Comparison of ENCODE assay signal across 8 cellular contexts in the genomic region with DNA sequence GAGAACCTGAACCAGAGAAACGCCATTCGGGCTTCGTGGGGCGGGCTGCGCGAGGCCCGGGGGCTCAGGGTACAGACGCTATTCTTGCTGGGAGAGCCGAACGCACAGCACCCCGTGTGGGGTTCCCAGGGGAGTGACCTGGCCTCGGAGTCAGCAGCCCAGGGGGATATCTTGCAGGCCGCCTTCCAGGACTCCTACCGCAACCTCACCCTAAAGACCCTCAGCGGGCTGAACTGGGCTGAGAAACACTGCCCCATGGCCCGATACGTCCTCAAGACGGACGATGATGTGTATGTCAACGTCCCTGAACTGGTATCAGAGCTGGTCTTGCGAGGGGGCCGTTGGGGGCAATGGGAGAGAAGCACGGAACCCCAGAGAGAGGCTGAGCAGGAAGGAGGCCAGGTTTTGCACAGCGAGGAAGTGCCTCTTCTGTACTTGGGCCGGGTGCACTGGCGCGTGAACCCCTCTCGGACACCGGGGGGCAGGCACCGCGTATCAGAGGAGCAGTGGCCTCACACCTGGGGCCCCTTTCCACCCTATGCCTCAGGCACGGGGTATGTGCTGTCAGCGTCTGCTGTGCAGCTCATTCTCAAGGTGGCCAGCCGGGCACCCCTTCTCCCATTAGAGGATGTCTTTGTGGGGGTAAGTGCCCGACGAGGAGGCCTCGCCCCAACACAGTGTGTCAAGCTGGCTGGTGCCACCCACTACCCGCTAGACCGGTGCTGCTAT. TPM values are rescaled to one million over a fixed set of nuclear protein-coding genes. Genes with fewer than 3 reads are reported as not detected.
A peak's percentile ranks its signal among the peaks of the same experiment; 100 is the strongest.
DNase-seq lines count a peak whose midpoint lies in the region; ATAC-seq and TF ChIP-seq lines count a peak whose summit lies in the region.

No MANE protein-coding gene starts in this region.

- DNase-seq in MG63 = peak; percentile 61
- no peak for DNase-seq in ascending aorta (ENCODE audit: low spot score in 2 of 2)
- no peak for DNase-seq in NOMO-1 treated with DMSO at 0.1 percent for 48 hours (lab: John Stamatoyannopoulos, UW; ENCODE audit: unreplicated experiment)
- no peak for DNase-seq in NCI-H524 treated with DMSO at 0.1 percent for 48 hours (lab: John Stamatoyannopoulos, UW)
- DNase-seq in SK-N-DZ (ENCODE audit: low spot score) = no peak

- no peaks in the 10 kb centered on the region for H3K27me3 ChIP-seq in MG63
- H3K27me3 ChIP-seq in ascending aorta = no peaks in the 10 kb centered on the region
- H3K27me3 ChIP-seq in iPS-18a (ENCODE audit: control insufficient read depth, insufficient read depth, low read length) = no peaks in the 10 kb centered on the region

- peak; percentile 18 for ATAC-seq in GM18502 (IDR thresholded peaks at IDR 0.05; ENCODE audit: poor library complexity, unreplicated experiment)
- peak; percentile 49 for ATAC-seq in stimulated activated memory B cell treated with anti-CD40 and anti-IgM and Interleukin-4, amounts not matched to agents 10 μg/mL and 1 μg/mL and 100 μg/mL, for 72 hours

- H3K27ac Mint-ChIP-seq in stimulated activated memory B cell treated with anti-CD40 and anti-IgM and Interleukin-4, amounts not matched to agents 10 μg/mL and 1 μg/mL and 100 μg/mL, for 72 hours = peak overlapping the region; percentile 98

- H3K27me3 Mint-ChIP-seq in stimulated activated memory B cell treated with anti-CD40 and anti-IgM and Interleukin-4, amounts not matched to agents 10 μg/mL and 1 μg/mL and 100 μg/mL, for 72 hours = no peaks in the 10 kb centered on the region

- H3K4me3 ChIP-seq in MG63 (no peak overlapping the region), ascending aorta (peak overlapping the region; percentile 69 to 80), iPS-18a (ENCODE audit: low read length) (peak overlapping the region; percentile 78)

- peaks cover 84% of the 10 kb centered on the region for H3K4me1 Mint-ChIP-seq in stimulated activated memory B cell treated with anti-CD40 and anti-IgM and Interleukin-4, amounts not matched to agents 10 μg/mL and 1 μg/mL and 100 μg/mL, for 72 hours

- H3K9me3 ChIP-seq in MG63 (no peaks in the 10 kb centered on the region), ascending aorta (no peaks in the 10 kb centered on the region), iPS-18a (ENCODE audit: control insufficient read depth, low read depth, low read length) (no peaks in the 10 kb centered on the region)

- TF ChIP-seq CTCF in ascending aorta (IDR thresholded peaks at IDR 0.05) = no peak

- peak overlapping the region; percentile 93 for H3K4me3 Mint-ChIP-seq in stimulated activated memory B cell treated with anti-CD40 and anti-IgM and Interleukin-4, amounts not matched to agents 10 μg/mL and 1 μg/mL and 100 μg/mL, for 72 hours

- H3K27ac ChIP-seq in ascending aorta (peak overlapping the region; percentile 85 to 93), iPS-18a (ENCODE audit: low read length) (peak overlapping the region; percentile 4)

- peaks cover 54% of the 10 kb centered on the region for H3K36me3 Mint-ChIP-seq in stimulated activated memory B cell treated with anti-CD40 and anti-IgM and Interleukin-4, amounts not matched to agents 10 μg/mL and 1 μg/mL and 100 μg/mL, for 72 hours

- intact Hi-C loops in ascending aorta (cut with DNase I) = loop anchor here (1.0 kb wide), 2 partner anchors 10 to 20 kb away; partner anchors contain the start of gene RGL2

- peaks cover 6 to 33% of the 10 kb centered on the region in 2 donors for H3K4me1 ChIP-seq in ascending aorta
- H3K4me1 ChIP-seq in iPS-18a (ENCODE audit: control insufficient read depth, low read depth, low read length) = peaks cover 15% of the 10 kb centered on the region

- H3K9ac ChIP-seq in iPS-18a (ENCODE audit: low read length) = peak overlapping the region; percentile 73

- H3K9me3 Mint-ChIP-seq in stimulated activated memory B cell treated with anti-CD40 and anti-IgM and Interleukin-4, amounts not matched to agents 10 μg/mL and 1 μg/mL and 100 μg/mL, for 72 hours = no peaks in the 10 kb centered on the region

- peaks cover 95% of the 10 kb centered on the region for H3K36me3 ChIP-seq in MG63
- H3K36me3 ChIP-seq in ascending aorta = peaks cover 22 to 49% of the 10 kb centered on the region in 2 donors
- H3K36me3 ChIP-seq in iPS-18a (ENCODE audit: control insufficient read depth, low read depth, low read length) = peaks cover 55% of the 10 kb centered on the region

RNA-seq across cellular contexts. Expression of gene B3GALT4, which starts 0.9 kb away (rescaled TPM):
- 0.49 and 2.0 TPM in 2 replicates for total RNA-seq in MG63 (2014; rRNA removed; shearing (Covaris generic); ENCODE audit: low replicate concordance)
- total RNA-seq in ascending aorta = 15.9 TPM
- 0.12 and 0.42 TPM in 2 replicates for polyA plus RNA-seq in SK-N-DZ (2014; cell fraction: cytosol; rRNA removed)
- polyA plus RNA-seq in SK-N-DZ (2014; cell fraction: nucleus; rRNA removed) = 0.19 and 0.38 TPM in 2 replicates

RNA-seq across cellular contexts. Expression of gene RPS18, which starts 6.0 kb away (rescaled TPM):
- 11,886 and 16,367 TPM in 2 replicates for total RNA-seq in MG63 (2014; rRNA removed; shearing (Covaris generic); ENCODE audit: low replicate concordance)
- total RNA-seq in ascending aorta = 1,863 TPM
- 7,428 and 7,555 TPM in 2 replicates for polyA plus RNA-seq in SK-N-DZ (2014; cell fraction: cytosol; rRNA removed)
- 3,035 and 5,193 TPM in 2 replicates for polyA plus RNA-seq in SK-N-DZ (2014; cell fraction: nucleus; rRNA removed)

RNA-seq across cellular contexts. Expression of gene VPS52, which starts 6.2 kb away (rescaled TPM):
- total RNA-seq in MG63 (2014; rRNA removed; shearing (Covaris generic); ENCODE audit: low replicate concordance) = 38.1 and 47.4 TPM in 2 replicates
- 50.1 TPM for total RNA-seq in ascending aorta
- polyA plus RNA-seq in SK-N-DZ (2014; cell fraction: cytosol; rRNA removed) = 36.0 and 38.6 TPM in 2 replicates
- 104 and 130 TPM in 2 replicates for polyA plus RNA-seq in SK-N-DZ (2014; cell fraction: nucleus; rRNA removed)

RNA-seq across cellular contexts. Expression of gene WDR46, which starts 11.2 kb away (rescaled TPM):
- 246 and 303 TPM in 2 replicates for total RNA-seq in MG63 (2014; rRNA removed; shearing (Covaris generic); ENCODE audit: low replicate concordance)
- total RNA-seq in ascending aorta = 70.6 TPM
- polyA plus RNA-seq in SK-N-DZ (2014; cell fraction: cytosol; rRNA removed) = 105 and 106 TPM in 2 replicates
- 200 and 246 TPM in 2 replicates for polyA plus RNA-seq in SK-N-DZ (2014; cell fraction: nucleus; rRNA removed)

RNA-seq across cellular contexts. Expression of gene PFDN6, which starts 11.6 kb away (rescaled TPM):
- total RNA-seq in MG63 (2014; rRNA removed; shearing (Covaris generic); ENCODE audit: low replicate concordance) = 488 and 596 TPM in 2 replicates
- total RNA-seq in ascending aorta = 11.3 TPM
- polyA plus RNA-seq in SK-N-DZ (2014; cell fraction: cytosol; rRNA removed) = 107 and 170 TPM in 2 replicates
- 81.3 and 118 TPM in 2 replicates for polyA plus RNA-seq in SK-N-DZ (2014; cell fraction: nucleus; rRNA removed)
